In the genomic region with DNA sequence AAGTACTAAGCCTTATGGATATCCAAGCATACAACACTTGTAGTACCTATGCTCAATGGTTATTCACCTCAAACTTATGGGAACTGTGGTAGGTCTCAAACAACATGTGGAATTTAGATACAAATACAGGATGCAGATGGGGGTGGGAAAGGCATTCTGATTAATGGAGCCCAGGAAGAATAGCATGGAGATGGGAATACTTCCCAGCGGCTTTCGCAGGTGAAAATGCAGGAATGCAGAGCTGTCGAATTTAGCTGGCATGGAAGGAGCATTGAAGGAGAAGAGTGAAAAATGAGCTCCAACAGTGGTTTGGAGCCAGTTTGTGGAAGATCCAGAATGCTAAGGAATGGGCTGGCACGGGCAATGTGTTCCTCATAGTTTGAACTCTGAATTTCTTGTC, we compare ENCODE assay signal across 29 cellular contexts.
"Had no signal": no experiment of that assay in that cellular context is flagged by ENCODE, and none has a peak within 500 bp of the region (broad histone marks: within the 10 kb centered on the region; RNA-seq: fewer than 3 reads in every experiment).

No MANE protein-coding gene starts in this region.

- H3K9me3 Mint-ChIP-seq: activated CD4-positive, alpha-beta memory T cell treated with anti-CD3 and anti-CD28 coated beads, Interleukin-2, amount 10 ng/mL, durations not matched to agents 7 days and 5 days; activated CD4-positive, alpha-beta T cell treated with anti-CD3 and anti-CD28 coated beads, Interleukin-2, amount 10 ng/mL, durations not matched to agents 24 days and 14 days; activated T-cell treated with anti-CD3 and anti-CD28 coated beads, Interleukin-2, amount 50 U/mL, for 4 hours; central memory CD8-positive, alpha-beta T cell; dendritic cell treated with granulocyte-macrophage colony-stimulating factor and Interleukin-4, amounts not matched to agents 40 ng/mL and 50 ng/mL, for 4 days; T-helper 1 cell treated with Interleukin-12 subunit alpha and Interleukin-12 subunit beta and Interleukin-4 antibody, amounts not matched to agents 30 μg/mL and 1 μg/mL, for 36 hours had no signal

- H3K4me1 ChIP-seq: breast epithelium, esophagus squamous epithelium, heart right ventricle, right atrium auricular region, suprapubic skin, tibial artery had no signal

- H3K36me3 Mint-ChIP-seq: natural killer cell had no signal

- H3K27ac Mint-ChIP-seq: activated CD4-positive, alpha-beta memory T cell treated with anti-CD3 and anti-CD28 coated beads, Interleukin-2, amount 10 ng/mL, durations not matched to agents 7 days and 5 days; activated CD4-positive, alpha-beta T cell treated with anti-CD3 and anti-CD28 coated beads, Interleukin-2, amount 10 ng/mL, durations not matched to agents 24 days and 14 days; activated T-helper 17 cell treated with anti-CD3 and anti-CD28 coated beads, Interleukin-2, amount 50 U/mL, for 72 hours; dendritic cell treated with granulocyte-macrophage colony-stimulating factor and Interleukin-4, amounts not matched to agents 40 ng/mL and 50 ng/mL, for 4 days; natural killer cell; T-helper 1 cell treated with Interleukin-12 subunit alpha and Interleukin-12 subunit beta and Interleukin-4 antibody, amounts not matched to agents 30 μg/mL and 1 μg/mL, for 36 hours had no signal

- H3K27ac ChIP-seq: breast epithelium, esophagus squamous epithelium, heart right ventricle, right atrium auricular region, suprapubic skin, tibial artery, WERI-Rb-1 had no signal

- ATAC-seq: activated T-cell treated with anti-CD3 and anti-CD28 coated beads, Interleukin-2, amount 50 U/mL, for 4 hours; activated T-helper 17 cell treated with anti-CD3 and anti-CD28 coated beads, Interleukin-2, amount 50 U/mL, for 72 hours; heart right ventricle; left ventricle myocardium superior; natural killer cell had no signal

- DNase-seq: activated CD4-positive, alpha-beta memory T cell treated with anti-CD3 and anti-CD28 coated beads, Interleukin-2, amount 10 ng/mL, durations not matched to agents 7 days and 5 days; activated CD4-positive, alpha-beta T cell treated with anti-CD3 and anti-CD28 coated beads, Interleukin-2, amount 10 ng/mL, durations not matched to agents 24 days and 14 days; activated CD4-positive, CD25-positive, alpha-beta regulatory T cell treated with anti-CD3 and anti-CD28 coated beads, Interleukin-2, amount 50 U/mL, for 72 hours; activated CD8-positive, alpha-beta memory T cell treated with anti-CD3 and anti-CD28 coated beads, Interleukin-2, amount 50 U/mL, for 48 hours; activated gamma-delta T cell treated with Interleukin-2 at 50 U/mL for 16 hours; activated naive CD4-positive, alpha-beta T cell treated with anti-CD3 and anti-CD28 coated beads, Interleukin-2, amount 50 U/mL, for 16 hours; activated T-cell treated with anti-CD3 and anti-CD28 coated beads, Interleukin-2, amount 50 U/mL, for 4 hours; amygdala; esophagus squamous epithelium; foreskin melanocyte; heart right ventricle; islet precursor cell; left ventricle myocardium superior; mesenchymal stem cell; natural killer cell; stimulated activated CD4-positive, alpha-beta T cell treated with anti-CD3 and anti-CD28 coated beads, Interleukin-15, amount 100 ng/mL, for 24 hours; stimulated activated CD4-positive, alpha-beta T cell treated with anti-CD3 and anti-CD28 coated beads, Interleukin-2, amount 100 ng/mL, for 24 hours; stimulated activated naive CD4-positive, alpha-beta T cell; SW 1271; T-helper 9 cell; tibial artery; WERI-Rb-1 had no signal

- H3K4me3 ChIP-seq: breast epithelium, esophagus squamous epithelium, heart right ventricle, right atrium auricular region, suprapubic skin, tibial artery had no signal

- H3K27me3 ChIP-seq: breast epithelium, esophagus squamous epithelium, right atrium auricular region, suprapubic skin, tibial artery had no signal

- H3K9me3 ChIP-seq: breast epithelium, esophagus squamous epithelium, heart right ventricle, right atrium auricular region, suprapubic skin, tibial artery had no signal

- H3K36me3 ChIP-seq: breast epithelium, esophagus squamous epithelium, heart right ventricle, right atrium auricular region, suprapubic skin, tibial artery, WERI-Rb-1 had no signal

- H3K4me3 Mint-ChIP-seq: activated CD4-positive, alpha-beta memory T cell treated with anti-CD3 and anti-CD28 coated beads, Interleukin-2, amount 10 ng/mL, durations not matched to agents 7 days and 5 days; activated CD4-positive, alpha-beta T cell treated with anti-CD3 and anti-CD28 coated beads, Interleukin-2, amount 10 ng/mL, durations not matched to agents 24 days and 14 days; activated T-cell treated with anti-CD3 and anti-CD28 coated beads, Interleukin-2, amount 50 U/mL, for 4 hours; activated T-helper 17 cell treated with anti-CD3 and anti-CD28 coated beads, Interleukin-2, amount 50 U/mL, for 72 hours; central memory CD8-positive, alpha-beta T cell; dendritic cell treated with granulocyte-macrophage colony-stimulating factor and Interleukin-4, amounts not matched to agents 40 ng/mL and 50 ng/mL, for 4 days; natural killer cell; T-helper 1 cell treated with Interleukin-12 subunit alpha and Interleukin-12 subunit beta and Interleukin-4 antibody, amounts not matched to agents 30 μg/mL and 1 μg/mL, for 36 hours had no signal

- H3K4me1 Mint-ChIP-seq: activated CD4-positive, alpha-beta memory T cell treated with anti-CD3 and anti-CD28 coated beads, Interleukin-2, amount 10 ng/mL, durations not matched to agents 7 days and 5 days; activated CD4-positive, alpha-beta T cell treated with anti-CD3 and anti-CD28 coated beads, Interleukin-2, amount 10 ng/mL, durations not matched to agents 24 days and 14 days; activated T-helper 17 cell treated with anti-CD3 and anti-CD28 coated beads, Interleukin-2, amount 50 U/mL, for 72 hours; central memory CD8-positive, alpha-beta T cell; natural killer cell had no signal

- H3K27me3 Mint-ChIP-seq: activated CD4-positive, alpha-beta memory T cell treated with anti-CD3 and anti-CD28 coated beads, Interleukin-2, amount 10 ng/mL, durations not matched to agents 7 days and 5 days; activated CD4-positive, alpha-beta T cell treated with anti-CD3 and anti-CD28 coated beads, Interleukin-2, amount 10 ng/mL, durations not matched to agents 24 days and 14 days; central memory CD8-positive, alpha-beta T cell; dendritic cell treated with granulocyte-macrophage colony-stimulating factor and Interleukin-4, amounts not matched to agents 40 ng/mL and 50 ng/mL, for 4 days had no signal
